Comparison of ENCODE assay signal across 21 cellular contexts in the genomic region with DNA sequence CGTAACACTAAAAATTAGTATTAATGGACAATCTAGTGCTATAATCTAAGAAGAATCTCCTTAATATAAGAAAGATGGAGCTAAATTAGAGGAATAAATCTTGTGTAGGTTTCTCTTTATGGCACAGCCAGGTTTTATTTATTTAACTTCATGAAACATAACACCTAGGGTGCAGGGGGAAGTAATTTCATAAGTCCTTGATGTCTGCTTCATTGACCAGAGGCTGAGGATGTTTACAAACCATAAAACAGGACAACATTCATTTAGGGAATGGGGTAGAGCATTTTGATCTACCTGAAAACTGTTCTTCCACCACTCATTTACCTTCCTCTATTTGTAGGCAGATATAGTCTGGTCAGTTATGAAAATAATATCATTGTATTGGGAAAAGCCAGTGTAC.
DNase-seq lines count a peak whose midpoint lies in the region; TF ChIP-seq lines count a peak whose summit lies in the region.
"Had no signal": no experiment of that assay in that cellular context is flagged by ENCODE, and none has a peak within 500 bp of the region (broad histone marks: within the 10 kb centered on the region; RNA-seq: fewer than 3 reads in every experiment).

No MANE protein-coding gene starts in this region.

- H3K36me3 ChIP-seq in endodermal cell (ENCODE audit: control insufficient read depth, insufficient read depth, low read length), result no peaks in the 10 kb centered on the region
- H3K36me3 ChIP-seq: BLaER1, MG63, SJSA1 had no signal

- H3K4me3 Mint-ChIP-seq in HFFc6 (no peak overlapping the region; the same call in 1 of the 2 replicates), endodermal cell (no peak overlapping the region)
- H3K4me3 Mint-ChIP-seq: CD4-positive, alpha-beta memory T cell had no signal

- TF ChIP-seq CTCF in HFFc6 (IDR thresholded peaks at IDR 0.05) (no peak), endodermal cell (conservative IDR thresholded peaks at IDR 0.05) (no peak)

- no peak overlapping the region for H3K27ac ChIP-seq in endodermal cell (ENCODE audit: low read depth, low read length)
- H3K27ac ChIP-seq: 22Rv1, BLaER1, SJSA1 had no signal

- H3K9me3 ChIP-seq in endodermal cell (ENCODE audit: control insufficient read depth, low read length), result peaks cover 19% of the 10 kb centered on the region
- H3K9me3 ChIP-seq: SJSA1 had no signal

- H3K9me3 Mint-ChIP-seq in HFFc6 (peaks cover 37% of the 10 kb centered on the region), endodermal cell (peaks cover 4% of the 10 kb centered on the region)

- H3K9ac ChIP-seq in endodermal cell (ENCODE audit: extremely low read depth, low read length, poor library complexity, severe bottlenecking), result no peak overlapping the region
- H3K9ac ChIP-seq: BLaER1 had no signal

- H3K27ac Mint-ChIP-seq in HFFc6, result no peak overlapping the region
- no peak overlapping the region for H3K27ac Mint-ChIP-seq in endodermal cell
- H3K27ac Mint-ChIP-seq: CD4-positive, alpha-beta memory T cell had no signal

- H3K4me3 ChIP-seq in endodermal cell (ENCODE audit: low read length), result no peak overlapping the region
- H3K4me3 ChIP-seq: BLaER1, GM12878, MG63, SJSA1 had no signal

- no peaks in the 10 kb centered on the region for H3K27me3 ChIP-seq in endodermal cell (ENCODE audit: control insufficient read depth, insufficient read depth, low read length, poor library complexity, severe bottlenecking)
- H3K27me3 ChIP-seq: BLaER1, MG63, SJSA1 had no signal

- WGBS in endodermal cell (ENCODE audit: insufficient coverage in 1 of 2, insufficient read length in 1 of 2), 2 experiments, result no CpG with 5 or more reads among the region's 1 CpG

- H3K36me3 Mint-ChIP-seq in HFFc6 (ENCODE audit: low read depth) (peaks cover 69% of the 10 kb centered on the region), endodermal cell (ENCODE audit: low read depth) (no peaks in the 10 kb centered on the region)
- H3K36me3 Mint-ChIP-seq: CD4-positive, alpha-beta memory T cell had no signal

- H3K27me3 Mint-ChIP-seq in HFFc6 (ENCODE audit: insufficient read depth), result peaks cover 2% of the 10 kb centered on the region
- H3K27me3 Mint-ChIP-seq in endodermal cell (ENCODE audit: insufficient read depth), result no peaks in the 10 kb centered on the region

- DNase-seq in DMS79 treated with DMSO at 0.1 percent for 48 hours (lab: John Stamatoyannopoulos, UW), result peak; percentile 14
- DNase-seq in DMS79 (lab: John Stamatoyannopoulos, UW), result no peak
- peak; percentile 28 for DNase-seq in COLO668 (lab: John Stamatoyannopoulos, UW; ENCODE audit: unreplicated experiment)
- peak; percentile 43 for DNase-seq in NCI-H1092 treated with DMSO at 0.1 percent for 48 hours (lab: John Stamatoyannopoulos, UW)
- peak; percentile 81 for DNase-seq in NCI-H748 treated with DMSO at 0.1 percent for 48 hours (lab: John Stamatoyannopoulos, UW)
- no peak for DNase-seq in T-helper 9 cell
- no peak for DNase-seq in HFFc6
- DNase-seq in endodermal cell, result no peak
- DNase-seq: ACHN; CD4-positive, alpha-beta memory T cell; DND-41; H7; MG63; NCI-H187; NCI-H2227 treated with DMSO at 0.1 percent for 48 hours; NCI-H524; T-helper 1 cell had no signal

- H3K4me1 ChIP-seq in endodermal cell (ENCODE audit: control insufficient read depth, insufficient read depth, low read length), result peaks cover 4% of the 10 kb centered on the region
- H3K4me1 ChIP-seq: BLaER1, SJSA1 had no signal

- H3K4me1 Mint-ChIP-seq in HFFc6 (ENCODE audit: low read depth) (peaks cover 77% of the 10 kb centered on the region), endodermal cell (peaks cover 9% of the 10 kb centered on the region)
- H3K4me1 Mint-ChIP-seq: CD4-positive, alpha-beta memory T cell had no signal

Comparison
In these comparisons a context has a peak if more than half of its experiments do, and no peak if none do; other contexts are left out.
1. DNase-seq: peak in DMS79 treated with DMSO at 0.1 percent for 48 hours (single experiment), COLO668 (single experiment), NCI-H1092 treated with DMSO at 0.1 percent for 48 hours (single experiment) and NCI-H748 treated with DMSO at 0.1 percent for 48 hours (single experiment); none in DMS79 (single experiment), T-helper 9 cell (single experiment), HFFc6 (single experiment) and endodermal cell (single experiment).